1 cellular context compared by ENCODE assay signal in the genomic region with DNA sequence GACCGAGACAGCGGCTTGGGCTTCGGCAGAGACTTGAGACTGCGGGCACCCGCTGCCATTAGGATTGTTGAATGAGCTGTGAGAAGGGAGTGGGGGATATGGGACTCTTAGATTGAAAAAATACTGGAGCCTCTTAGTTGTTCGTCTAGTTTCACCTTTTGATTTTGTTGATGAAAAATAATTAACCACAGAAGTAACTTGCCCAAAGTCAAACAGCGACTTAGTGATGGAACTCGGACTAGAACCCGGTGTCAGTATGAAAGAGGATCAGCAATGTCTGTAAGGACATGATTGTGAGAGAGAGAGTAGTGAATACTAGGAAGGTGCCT.
TF ChIP-seq lines count a peak whose summit lies in the region.

No MANE protein-coding gene starts in this region.

TF ChIP-seq in WTC11, 78 proteins besides CTCF, POLR2A, EP300 and RAD21 (continued from another document):
- TF ChIP-seq HMGXB4 (CRISPR knock-in tag; IDR thresholded peaks at IDR 0.05) = no peak
- TF ChIP-seq, protein P1, sequence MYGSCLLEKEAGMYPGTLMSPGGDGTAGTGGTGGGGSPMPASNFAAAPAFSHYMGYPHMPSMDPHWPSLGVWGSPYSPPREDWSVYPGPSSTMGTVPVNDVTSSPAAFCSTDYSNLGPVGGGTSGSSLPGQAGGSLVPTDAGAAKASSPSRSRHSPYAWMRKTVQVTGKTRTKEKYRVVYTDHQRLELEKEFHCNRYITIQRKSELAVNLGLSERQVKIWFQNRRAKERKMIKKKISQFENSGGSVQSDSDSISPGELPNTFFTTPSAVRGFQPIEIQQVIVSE (CRISPR knock-in tag; IDR thresholded peaks at IDR 0.05; ENCODE audit: borderline replicate concordance) = no peak
- TF ChIP-seq, protein P2, sequence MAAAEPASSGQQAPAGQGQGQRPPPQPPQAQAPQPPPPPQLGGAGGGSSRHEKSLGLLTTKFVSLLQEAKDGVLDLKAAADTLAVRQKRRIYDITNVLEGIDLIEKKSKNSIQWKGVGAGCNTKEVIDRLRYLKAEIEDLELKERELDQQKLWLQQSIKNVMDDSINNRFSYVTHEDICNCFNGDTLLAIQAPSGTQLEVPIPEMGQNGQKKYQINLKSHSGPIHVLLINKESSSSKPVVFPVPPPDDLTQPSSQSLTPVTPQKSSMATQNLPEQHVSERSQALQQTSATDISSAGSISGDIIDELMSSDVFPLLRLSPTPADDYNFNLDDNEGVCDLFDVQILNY (CRISPR knock-in tag; IDR thresholded peaks at IDR 0.05) = no peak
